ENCODE assay signal across 8 cellular contexts in the genomic region with DNA sequence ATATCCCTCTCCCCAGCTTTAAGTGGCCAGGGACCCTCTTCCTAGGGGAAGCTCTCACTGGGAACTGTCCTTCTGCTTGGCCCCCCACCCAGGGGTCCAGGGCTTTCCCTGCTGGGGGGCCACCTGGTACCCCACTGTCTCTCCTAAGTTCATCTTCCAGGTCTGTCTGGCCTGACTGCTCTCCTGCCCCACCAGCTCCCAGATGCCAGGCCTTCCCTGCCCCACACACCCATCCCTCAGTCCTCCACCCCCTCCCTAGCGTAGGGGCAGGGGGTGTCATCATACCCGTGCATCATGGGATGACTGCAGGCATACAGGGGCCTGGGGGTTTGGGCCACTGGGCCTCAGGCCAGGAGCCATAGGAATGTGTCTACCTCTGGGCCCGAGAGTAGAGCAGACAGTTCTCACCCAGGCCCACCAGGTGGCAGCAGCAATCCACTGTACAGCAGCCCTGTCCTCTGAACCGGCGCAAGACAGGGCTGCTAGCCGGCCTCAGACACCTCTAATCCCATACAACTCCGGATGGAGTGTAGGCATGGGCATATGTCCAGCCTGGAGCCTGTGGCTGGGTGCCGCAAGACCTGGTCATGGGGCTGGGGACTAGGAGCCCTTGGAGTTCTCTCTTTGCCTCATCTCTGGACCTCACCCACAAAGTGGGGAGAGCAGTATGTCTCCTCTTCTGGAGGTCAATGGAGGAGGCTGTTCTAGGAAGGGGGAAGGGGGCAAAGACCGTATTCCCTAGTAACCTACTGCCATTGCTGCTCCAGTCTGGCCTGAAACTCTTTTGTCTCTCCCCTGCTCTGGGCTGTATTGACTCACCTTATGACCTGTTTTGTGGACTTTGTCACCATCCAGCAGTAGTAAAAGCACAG. TPM values are rescaled to one million over a fixed set of nuclear protein-coding genes. Genes with fewer than 3 reads are reported as not detected.
DNase-seq lines count a peak whose midpoint lies in the region; TF ChIP-seq lines count a peak whose summit lies in the region.

No MANE protein-coding gene starts in this region.

- peak overlapping the region in 1 of 3 experiments; percentile 31; a peak in 1 of 7 replicates for H3K27ac Mint-ChIP-seq in H9

- TF ChIP-seq CTCF in H9 (conservative IDR thresholded peaks at IDR 0.05) (peak; percentile 96), left ventricle myocardium inferior (IDR thresholded peaks at IDR 0.05; ENCODE audit: borderline replicate concordance) (peak; percentile 98)

- H3T11ph ChIP-seq in H9 (ENCODE audit: low read length): no peak overlapping the region

- H3K4me1 Mint-ChIP-seq in H9: peaks cover 24 to 34% of the 10 kb centered on the region in 2 experiments

- H3K36me3 ChIP-seq in adipocyte (ENCODE audit: control insufficient read depth, insufficient read depth, low read length, severe bottlenecking) (no peaks in the 10 kb centered on the region), left ventricle myocardium inferior (no peaks in the 10 kb centered on the region)

- intact Hi-C loops in left ventricle myocardium inferior (cut with micrococcal nuclease): loop anchor here (5.0 kb wide), 1 partner anchor 102 kb away; no protein-coding TSS in a partner anchor

- no peak overlapping the region for H2BK120ac ChIP-seq in H9 (ENCODE audit: low read depth, low read length, poor library complexity, severe bottlenecking)

- no peaks in the 10 kb centered on the region for H3K79me1 ChIP-seq in H9 (ENCODE audit: insufficient read depth, low read depth, low read length, poor library complexity, severe bottlenecking)

- no peaks in the 10 kb centered on the region for H3K9me3 Mint-ChIP-seq in H9

- no peak overlapping the region for H3K4me2 ChIP-seq in H9 (ENCODE audit: insufficient read depth, insufficient read length, low read length)

- H3K36me3 Mint-ChIP-seq in H9 (ENCODE audit: insufficient read depth in 1 of 3, low read depth in 3 of 3): no peaks in the 10 kb centered on the region; a peak in 1 of 7 replicates

- no CpG with 5 or more reads among the region's 9 CpGs for whole genome bisulfite sequencing in H9 (ENCODE audit: extremely low coverage, insufficient read length, low lambda C conversion rate)

- no peaks in the 10 kb centered on the region for H3K9me3 ChIP-seq in H9 (ENCODE audit: control insufficient read depth, low read depth, low read length)
- H3K9me3 ChIP-seq in adipocyte (ENCODE audit: control insufficient read depth, low read length): no peaks in the 10 kb centered on the region
- no peaks in the 10 kb centered on the region for H3K9me3 ChIP-seq in left ventricle myocardium inferior (replicated peaks)

- DNase-seq in GM03348 (ENCODE audit: low spot score) (peak; percentile 93), H9 (peak; percentile 94), NAMALWA (ENCODE audit: low spot score) (peak; percentile 87), SW480 (ENCODE audit: low spot score) (peak; percentile 72), adipocyte (ENCODE audit: low read depth) (peak; percentile 93), left ventricle myocardium inferior (peak; percentile 83), retina (peak; percentile 86), NCI-H1048 (lab: John Stamatoyannopoulos, UW) (no peak)

- H3K23me2 ChIP-seq in H9 (ENCODE audit: insufficient read length, low read depth, low read length, poor library complexity, severe bottlenecking): no peaks in the 10 kb centered on the region

- no peak overlapping the region for H3K9ac ChIP-seq in H9 (ENCODE audit: extremely low read depth, insufficient read length, low read length)
- H3K9ac ChIP-seq in adipocyte (ENCODE audit: low read length): peak overlapping the region; percentile 34

- no peak overlapping the region for H4K91ac ChIP-seq in H9 (ENCODE audit: insufficient read length, low read depth, low read length)

- peaks cover 7% of the 10 kb centered on the region for H3K27me3 Mint-ChIP-seq in H9 (ENCODE audit: low read depth)

- H3K27me3 ChIP-seq in H9 (ENCODE audit: insufficient read depth, low read length) (no peaks in the 10 kb centered on the region), adipocyte (replicated peaks; ENCODE audit: control insufficient read depth, insufficient read depth, low read length) (no peaks in the 10 kb centered on the region), left ventricle myocardium inferior (ENCODE audit: low read depth) (no peaks in the 10 kb centered on the region)

- no peak overlapping the region for H2BK12ac ChIP-seq in H9 (ENCODE audit: insufficient read length, low read depth, low read length)

- H3K4me3 ChIP-seq in adipocyte (ENCODE audit: low read length) (no peak overlapping the region), left ventricle myocardium inferior (no peak overlapping the region)

- no peak overlapping the region for H4K5ac ChIP-seq in H9 (ENCODE audit: insufficient read length, low read depth, low read length)

- no peak overlapping the region for H2BK15ac ChIP-seq in H9 (ENCODE audit: low read depth, low read length)

- H2BK5ac ChIP-seq in H9 (ENCODE audit: insufficient read length, low read length): no peak overlapping the region

- no peak overlapping the region for H3K4ac ChIP-seq in H9 (ENCODE audit: low read depth, low read length)

- H4K20me1 ChIP-seq in H9 (ENCODE audit: control insufficient read depth, insufficient read depth, insufficient read length): no peaks in the 10 kb centered on the region

- H4K8ac ChIP-seq in H9 (replicated peaks; ENCODE audit: insufficient read length, low read depth, low read length): no peak overlapping the region

- no peak overlapping the region for H3K56ac ChIP-seq in H9 (ENCODE audit: insufficient read length, low read depth, low read length)

- H3K23ac ChIP-seq in H9 (ENCODE audit: insufficient read length, low read depth, low read length): no peak overlapping the region

- H3K79me2 ChIP-seq in H9 (ENCODE audit: insufficient read depth, low read length): no peaks in the 10 kb centered on the region

- no peak overlapping the region for H3K4me3 Mint-ChIP-seq in H9

- no peaks in the 10 kb centered on the region for H3K4me1 ChIP-seq in H9 (ENCODE audit: insufficient read depth, low read length)
- H3K4me1 ChIP-seq in adipocyte (ENCODE audit: control insufficient read depth, insufficient read depth, low read length): peaks cover 10% of the 10 kb centered on the region
- H3K4me1 ChIP-seq in left ventricle myocardium inferior: peaks cover 9% of the 10 kb centered on the region

- H2AK5ac ChIP-seq in H9 (ENCODE audit: insufficient read length, low read length): no peak overlapping the region

- H2BK20ac ChIP-seq in H9 (ENCODE audit: low read depth, low read length, poor library complexity, severe bottlenecking): no peak overlapping the region

- no peak overlapping the region for H2AFZ ChIP-seq in H9 (ENCODE audit: low read length)

- H3K18ac ChIP-seq in H9 (ENCODE audit: insufficient read length, low read depth, low read length): no peak overlapping the region

- H3K27ac ChIP-seq in H9 (ENCODE audit: insufficient read length, low read depth, low read length) (no peak overlapping the region), left ventricle myocardium inferior (replicated peaks) (no peak overlapping the region)

- no peak overlapping the region for H3K14ac ChIP-seq in H9 (ENCODE audit: insufficient read depth, low read length)

RNA-seq across cellular contexts. Expression of gene SMARCD1, which starts 10.0 kb away (rescaled TPM):
- total RNA-seq in H9 (2021) (142 and 152 TPM in 2 replicates), left ventricle myocardium inferior (15.4 TPM)

RNA-seq across cellular contexts. Expression of gene ASIC1, which starts 17.8 kb away (rescaled TPM):
- total RNA-seq in H9 (2021) (3.9 and 4.0 TPM in 2 replicates), left ventricle myocardium inferior (0.96 TPM)

RNA-seq across cellular contexts. Expression of gene GPD1, which starts 28.6 kb away (rescaled TPM):
- 0.70 and 1.2 TPM in 2 replicates for total RNA-seq in H9 (2021)
- total RNA-seq in left ventricle myocardium inferior: 9.0 TPM

RNA-seq across cellular contexts. Expression of gene COX14, which starts 36.9 kb away (rescaled TPM):
- 31.2 and 31.9 TPM in 2 replicates for total RNA-seq in H9 (2021)
- 195 TPM for total RNA-seq in left ventricle myocardium inferior

RNA-seq across cellular contexts. Expression of gene RACGAP1, which starts 49.9 kb away (rescaled TPM):
- 60.8 and 64.8 TPM in 2 replicates for total RNA-seq in H9 (2021)
- total RNA-seq in left ventricle myocardium inferior: 5.4 TPM
